1 cellular context compared by ENCODE assay signal in the genomic region with DNA sequence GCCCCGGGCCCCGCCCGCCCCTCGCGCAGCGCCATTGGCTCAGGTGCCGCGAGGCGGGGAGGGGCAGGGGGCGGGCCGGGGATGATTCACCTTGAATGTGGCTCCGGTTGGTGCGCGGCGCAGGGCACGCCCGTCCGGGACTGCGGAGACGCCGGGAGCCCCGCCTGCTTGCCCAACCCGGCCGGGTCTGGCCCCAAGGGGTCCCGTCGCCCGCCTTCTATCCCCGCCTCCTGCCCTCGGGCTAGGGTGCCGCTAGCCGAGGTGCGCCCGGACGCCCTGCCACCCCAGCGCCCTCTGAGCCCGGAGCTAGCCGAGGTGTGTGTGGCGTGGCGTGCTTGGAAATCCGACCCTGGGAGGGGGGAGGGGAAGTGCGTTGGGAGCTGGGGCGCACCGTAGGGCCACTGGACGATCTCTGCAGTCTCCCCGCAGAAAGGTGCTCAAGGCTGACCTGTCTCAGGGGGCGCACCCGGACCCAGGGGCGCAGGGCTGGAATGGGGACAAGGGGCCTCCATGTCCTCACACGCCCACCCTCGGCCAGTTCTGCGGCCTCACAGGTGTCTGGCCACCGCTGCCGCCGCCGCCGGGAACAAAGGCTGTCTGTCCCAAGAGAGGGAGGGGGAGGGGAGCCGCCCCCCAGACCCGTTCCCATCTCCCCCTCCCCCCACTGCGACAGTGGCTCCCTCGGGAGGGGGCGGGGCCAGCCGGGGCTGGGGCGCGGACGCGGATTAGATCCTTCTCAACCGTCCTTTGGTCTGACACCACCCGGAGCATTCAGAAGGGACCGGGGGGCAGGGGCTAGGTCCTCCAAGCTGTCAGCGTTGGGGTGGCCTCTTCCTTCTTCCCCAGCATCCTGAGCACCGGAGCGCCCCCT.
A peak's percentile ranks its signal among the peaks of the same experiment; 100 is the strongest.
TF ChIP-seq lines count a peak whose summit lies in the region.

No MANE protein-coding gene starts in this region.

TF ChIP-seq in WTC11, 78 proteins besides CTCF, POLR2A, EP300 and RAD21 (continued from another document and continues in another):
- TF ChIP-seq, protein P1, sequence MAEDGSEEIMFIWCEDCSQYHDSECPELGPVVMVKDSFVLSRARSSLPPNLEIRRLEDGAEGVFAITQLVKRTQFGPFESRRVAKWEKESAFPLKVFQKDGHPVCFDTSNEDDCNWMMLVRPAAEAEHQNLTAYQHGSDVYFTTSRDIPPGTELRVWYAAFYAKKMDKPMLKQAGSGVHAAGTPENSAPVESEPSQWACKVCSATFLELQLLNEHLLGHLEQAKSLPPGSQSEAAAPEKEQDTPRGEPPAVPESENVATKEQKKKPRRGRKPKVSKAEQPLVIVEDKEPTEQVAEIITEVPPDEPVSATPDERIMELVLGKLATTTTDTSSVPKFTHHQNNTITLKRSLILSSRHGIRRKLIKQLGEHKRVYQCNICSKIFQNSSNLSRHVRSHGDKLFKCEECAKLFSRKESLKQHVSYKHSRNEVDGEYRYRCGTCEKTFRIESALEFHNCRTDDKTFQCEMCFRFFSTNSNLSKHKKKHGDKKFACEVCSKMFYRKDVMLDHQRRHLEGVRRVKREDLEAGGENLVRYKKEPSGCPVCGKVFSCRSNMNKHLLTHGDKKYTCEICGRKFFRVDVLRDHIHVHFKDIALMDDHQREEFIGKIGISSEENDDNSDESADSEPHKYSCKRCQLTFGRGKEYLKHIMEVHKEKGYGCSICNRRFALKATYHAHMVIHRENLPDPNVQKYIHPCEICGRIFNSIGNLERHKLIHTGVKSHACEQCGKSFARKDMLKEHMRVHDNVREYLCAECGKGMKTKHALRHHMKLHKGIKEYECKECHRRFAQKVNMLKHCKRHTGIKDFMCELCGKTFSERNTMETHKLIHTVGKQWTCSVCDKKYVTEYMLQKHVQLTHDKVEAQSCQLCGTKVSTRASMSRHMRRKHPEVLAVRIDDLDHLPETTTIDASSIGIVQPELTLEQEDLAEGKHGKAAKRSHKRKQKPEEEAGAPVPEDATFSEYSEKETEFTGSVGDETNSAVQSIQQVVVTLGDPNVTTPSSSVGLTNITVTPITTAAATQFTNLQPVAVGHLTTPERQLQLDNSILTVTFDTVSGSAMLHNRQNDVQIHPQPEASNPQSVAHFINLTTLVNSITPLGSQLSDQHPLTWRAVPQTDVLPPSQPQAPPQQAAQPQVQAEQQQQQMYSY (CRISPR knock-in tag; IDR thresholded peaks at IDR 0.05), result peak; percentile 14; the same call in 1 of the 2 replicates
- TF ChIP-seq MLX (CRISPR knock-in tag; IDR thresholded peaks at IDR 0.05) (no peak), ATF6 (CRISPR knock-in tag; IDR thresholded peaks at IDR 0.05) (no peak), TEAD4 (CRISPR knock-in tag; IDR thresholded peaks at IDR 0.05) (no peak), NR1H2 (CRISPR knock-in tag; IDR thresholded peaks at IDR 0.05) (no peak), TCF7 (CRISPR knock-in tag; IDR thresholded peaks at IDR 0.05; ENCODE audit: low read depth) (no peak), SMAD4 (CRISPR knock-in tag; IDR thresholded peaks at IDR 0.05) (no peak), HMGA2 (CRISPR knock-in tag; IDR thresholded peaks at IDR 0.05) (no peak), CBFB (CRISPR knock-in tag; IDR thresholded peaks at IDR 0.05; ENCODE audit: low read depth) (no peak), NFYB (CRISPR knock-in tag; conservative IDR thresholded peaks at IDR 0.05; ENCODE audit: low read depth) (no peak), ZMAT4 (CRISPR knock-in tag; IDR thresholded peaks at IDR 0.05) (no peak), ZNF396 (CRISPR knock-in tag; IDR thresholded peaks at IDR 0.05; ENCODE audit: borderline replicate concordance) (no peak), STAT6 (CRISPR knock-in tag; conservative IDR thresholded peaks at IDR 0.05; ENCODE audit: low read depth) (no peak), ZNF425 (CRISPR knock-in tag; conservative IDR thresholded peaks at IDR 0.05) (no peak), ZBTB21 (CRISPR knock-in tag; IDR thresholded peaks at IDR 0.05; ENCODE audit: borderline replicate concordance) (no peak), CREM (CRISPR knock-in tag; IDR thresholded peaks at IDR 0.05) (no peak), ZNF671 (CRISPR knock-in tag; IDR thresholded peaks at IDR 0.05) (no peak), GTF2I (CRISPR knock-in tag; conservative IDR thresholded peaks at IDR 0.05) (no peak), ZNF423 (CRISPR knock-in tag; IDR thresholded peaks at IDR 0.05) (peak; percentile 68; the same call in 1 of the 2 replicates), OVOL2 (CRISPR knock-in tag; IDR thresholded peaks at IDR 0.05; ENCODE audit: borderline replicate concordance) (no peak), PREB (CRISPR knock-in tag; IDR thresholded peaks at IDR 0.05; ENCODE audit: borderline replicate concordance) (no peak), RELA (CRISPR knock-in tag; IDR thresholded peaks at IDR 0.05; ENCODE audit: borderline replicate concordance) (no peak), E2F4 (CRISPR knock-in tag; IDR thresholded peaks at IDR 0.05; ENCODE audit: borderline replicate concordance, low read depth) (no peak), SP1 (CRISPR knock-in tag; conservative IDR thresholded peaks at IDR 0.05) (peak; percentile 40; the same call in 1 of the 2 replicates), IRF1 (CRISPR knock-in tag; IDR thresholded peaks at IDR 0.05) (no peak)
- TF ChIP-seq, protein P2, sequence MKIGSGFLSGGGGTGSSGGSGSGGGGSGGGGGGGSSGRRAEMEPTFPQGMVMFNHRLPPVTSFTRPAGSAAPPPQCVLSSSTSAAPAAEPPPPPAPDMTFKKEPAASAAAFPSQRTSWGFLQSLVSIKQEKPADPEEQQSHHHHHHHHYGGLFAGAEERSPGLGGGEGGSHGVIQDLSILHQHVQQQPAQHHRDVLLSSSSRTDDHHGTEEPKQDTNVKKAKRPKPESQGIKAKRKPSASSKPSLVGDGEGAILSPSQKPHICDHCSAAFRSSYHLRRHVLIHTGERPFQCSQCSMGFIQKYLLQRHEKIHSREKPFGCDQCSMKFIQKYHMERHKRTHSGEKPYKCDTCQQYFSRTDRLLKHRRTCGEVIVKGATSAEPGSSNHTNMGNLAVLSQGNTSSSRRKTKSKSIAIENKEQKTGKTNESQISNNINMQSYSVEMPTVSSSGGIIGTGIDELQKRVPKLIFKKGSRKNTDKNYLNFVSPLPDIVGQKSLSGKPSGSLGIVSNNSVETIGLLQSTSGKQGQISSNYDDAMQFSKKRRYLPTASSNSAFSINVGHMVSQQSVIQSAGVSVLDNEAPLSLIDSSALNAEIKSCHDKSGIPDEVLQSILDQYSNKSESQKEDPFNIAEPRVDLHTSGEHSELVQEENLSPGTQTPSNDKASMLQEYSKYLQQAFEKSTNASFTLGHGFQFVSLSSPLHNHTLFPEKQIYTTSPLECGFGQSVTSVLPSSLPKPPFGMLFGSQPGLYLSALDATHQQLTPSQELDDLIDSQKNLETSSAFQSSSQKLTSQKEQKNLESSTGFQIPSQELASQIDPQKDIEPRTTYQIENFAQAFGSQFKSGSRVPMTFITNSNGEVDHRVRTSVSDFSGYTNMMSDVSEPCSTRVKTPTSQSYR (CRISPR knock-in tag; IDR thresholded peaks at IDR 0.05), result peak; percentile 13; the same call in 1 of the 2 replicates
- TF ChIP-seq, protein P3, sequence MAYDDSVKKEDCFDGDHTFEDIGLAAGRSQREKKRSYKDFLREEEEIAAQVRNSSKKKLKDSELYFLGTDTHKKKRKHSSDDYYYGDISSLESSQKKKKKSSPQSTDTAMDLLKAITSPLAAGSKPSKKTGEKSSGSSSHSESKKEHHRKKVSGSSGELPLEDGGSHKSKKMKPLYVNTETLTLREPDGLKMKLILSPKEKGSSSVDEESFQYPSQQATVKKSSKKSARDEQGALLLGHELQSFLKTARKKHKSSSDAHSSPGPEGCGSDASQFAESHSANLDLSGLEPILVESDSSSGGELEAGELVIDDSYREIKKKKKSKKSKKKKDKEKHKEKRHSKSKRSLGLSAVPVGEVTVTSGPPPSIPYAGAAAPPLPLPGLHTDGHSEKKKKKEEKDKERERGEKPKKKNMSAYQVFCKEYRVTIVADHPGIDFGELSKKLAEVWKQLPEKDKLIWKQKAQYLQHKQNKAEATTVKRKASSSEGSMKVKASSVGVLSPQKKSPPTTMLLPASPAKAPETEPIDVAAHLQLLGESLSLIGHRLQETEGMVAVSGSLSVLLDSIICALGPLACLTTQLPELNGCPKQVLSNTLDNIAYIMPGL (CRISPR knock-in tag; IDR thresholded peaks at IDR 0.05), result no peak
